ENCODE assay signal across 9 cellular contexts in the genomic region with DNA sequence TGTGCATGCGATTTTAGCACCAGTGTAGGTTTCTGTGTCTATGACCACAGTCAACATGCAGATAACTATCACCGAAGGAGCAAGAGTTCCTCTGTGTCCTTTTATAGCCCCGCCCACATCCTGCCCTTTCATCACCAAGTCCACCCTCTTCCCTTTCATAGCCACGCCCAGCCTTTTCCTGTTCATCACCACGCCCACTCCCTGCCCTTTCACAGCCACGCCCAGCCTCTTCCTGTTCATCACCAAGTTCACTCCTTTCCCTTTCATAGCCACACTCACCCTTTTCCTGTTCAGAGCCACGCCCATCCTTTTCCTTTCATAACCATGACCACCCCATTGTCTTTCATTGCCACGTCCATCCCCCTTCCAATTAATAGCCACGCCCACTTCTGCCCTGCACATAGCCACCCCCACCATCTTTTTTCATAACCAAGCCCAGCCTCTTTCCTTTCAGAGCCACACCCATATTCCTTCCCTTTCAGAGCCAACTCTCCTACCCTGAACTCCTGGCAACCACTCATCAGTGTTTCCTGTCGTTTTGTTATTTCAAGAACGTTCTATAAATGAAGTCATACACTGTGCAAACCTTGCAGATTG.
DNase-seq lines count a peak whose midpoint lies in the region; ATAC-seq lines count a peak whose summit lies in the region.
"Had no signal": no experiment of that assay in that cellular context is flagged by ENCODE, and none has a peak within 500 bp of the region (broad histone marks: within the 10 kb centered on the region; RNA-seq: fewer than 3 reads in every experiment).

No MANE protein-coding gene starts in this region.

- no peaks in the 10 kb centered on the region for H3K36me3 Mint-ChIP-seq in activated T-helper 17 cell treated with anti-CD3 and anti-CD28 coated beads, Interleukin-2, amount 50 U/mL, for 72 hours (ENCODE audit: low read depth)

- no peak overlapping the region for H3K4me3 ChIP-seq in right cardiac atrium (ENCODE audit: low read length)
- H3K4me3 ChIP-seq: skin epidermis had no signal

- peak; percentile 87 for ATAC-seq in activated T-helper 17 cell treated with anti-CD3 and anti-CD28 coated beads, Interleukin-2, amount 50 U/mL, for 72 hours (replicated peaks)
- peak; percentile 92 to 98 for ATAC-seq in right cardiac atrium
- no peak for ATAC-seq in GM18511 (IDR thresholded peaks at IDR 0.05; ENCODE audit: unreplicated experiment)

- no peaks in the 10 kb centered on the region for H3K9me3 ChIP-seq in right cardiac atrium (ENCODE audit: control insufficient read depth, low read length)

- H3K4me1 ChIP-seq in right cardiac atrium (ENCODE audit: control insufficient read depth, insufficient read depth, low read length), result no peaks in the 10 kb centered on the region

- H3K27ac ChIP-seq in right cardiac atrium (ENCODE audit: low read length), result no peak overlapping the region

- H3K4me1 Mint-ChIP-seq in activated T-helper 17 cell treated with anti-CD3 and anti-CD28 coated beads, Interleukin-2, amount 50 U/mL, for 72 hours, result peaks cover 9% of the 10 kb centered on the region

- H3K9me3 Mint-ChIP-seq in activated T-helper 17 cell treated with anti-CD3 and anti-CD28 coated beads, Interleukin-2, amount 50 U/mL, for 72 hours, result peaks cover 15% of the 10 kb centered on the region

- peaks cover 1% of the 10 kb centered on the region for H3K27me3 Mint-ChIP-seq in activated T-helper 17 cell treated with anti-CD3 and anti-CD28 coated beads, Interleukin-2, amount 50 U/mL, for 72 hours

- peak overlapping the region; percentile 44 for H3K27ac Mint-ChIP-seq in activated T-helper 17 cell treated with anti-CD3 and anti-CD28 coated beads, Interleukin-2, amount 50 U/mL, for 72 hours

- peak overlapping the region; percentile 45 for H3K4me3 Mint-ChIP-seq in activated T-helper 17 cell treated with anti-CD3 and anti-CD28 coated beads, Interleukin-2, amount 50 U/mL, for 72 hours

- WGBS in right cardiac atrium, result 62% methylated on average over 11 of the region's 11 CpGs

- no peaks in the 10 kb centered on the region for H3K27me3 ChIP-seq in right cardiac atrium (ENCODE audit: control insufficient read depth, insufficient read depth)

- intact Hi-C loops in right cardiac atrium (cut with DNase I), result no loop called here

- DNase-seq in NCI-H1417 (lab: John Stamatoyannopoulos, UW), result peak; percentile 27 to 52 (median 37)
- no peak for DNase-seq in NCI-H1417 treated with DMSO at 0.1 percent for 48 hours (lab: John Stamatoyannopoulos, UW)
- peak; percentile 48 for DNase-seq in OCI-M1 (lab: John Stamatoyannopoulos, UW)
- peak; percentile 82 to 88 (median 86) for DNase-seq in right cardiac atrium
- peak; percentile 39 for DNase-seq in stimulated activated CD8-positive, alpha-beta memory T cell treated with anti-CD3 and anti-CD28 coated beads, Interleukin-4, amount 100 ng/mL, for 24 hours (ENCODE audit: low read depth)
- DNase-seq in HuH-7.5 (ENCODE audit: low spot score), result no peak

Comparison
In these comparisons a context has a peak if more than half of its experiments do, and no peak if none do; other contexts are left out.
1. DNase-seq: peak in NCI-H1417 (3 of 3), OCI-M1 (single experiment), right cardiac atrium (3 of 3) and stimulated activated CD8-positive, alpha-beta memory T cell treated with anti-CD3 and anti-CD28 coated beads, Interleukin-4, amount 100 ng/mL, for 24 hours (single experiment); none in NCI-H1417 treated with DMSO at 0.1 percent for 48 hours (single experiment) and HuH-7.5 (single experiment).